In genomic region chr1:226001852-226002666, GRCh38 we compare ENCODE assay signal across 2 cellular contexts.
TF ChIP-seq lines count a peak whose summit lies in the region.

No MANE protein-coding gene starts in this region.

TF ChIP-seq in HCT116, 20 proteins besides CTCF, POLR2A, EP300 and RAD21 (continued from another document):
- no peak for TF ChIP-seq SP1 (IDR thresholded peaks at IDR 0.05; ENCODE audit: low read depth)
- TF ChIP-seq ZBTB33 (IDR thresholded peaks at IDR 0.05; ENCODE audit: extremely low read depth, insufficient replicate concordance, low read length): no peak
- TF ChIP-seq ZFX (IDR thresholded peaks at IDR 0.05): no peak
- TF ChIP-seq SRF (IDR thresholded peaks at IDR 0.05; ENCODE audit: low read depth): no peak
- TF ChIP-seq ATF3 (IDR thresholded peaks at IDR 0.05): no peak
- no peak for TF ChIP-seq REST (IDR thresholded peaks at IDR 0.05; ENCODE audit: low read depth)
- no peak for TF ChIP-seq JUND (IDR thresholded peaks at IDR 0.05)
- no peak for TF ChIP-seq ZNF274 (IDR thresholded peaks at IDR 0.05; ENCODE audit: low read depth, low read length)
TF ChIP-seq in HCT116: peak in this region for 0.

TF ChIP-seq in neural cell, 6 proteins besides CTCF, POLR2A, EP300 and RAD21 (continued from another document):
- peak; percentile 44 for TF ChIP-seq REST (IDR thresholded peaks at IDR 0.05; ENCODE audit: borderline replicate concordance)
- no peak for TF ChIP-seq TAF1 (IDR thresholded peaks at IDR 0.05; ENCODE audit: low read depth)
- peak; percentile 91 for TF ChIP-seq POLR2AphosphoS5 (IDR thresholded peaks at IDR 0.05)
- no peak for TF ChIP-seq EZH2 (IDR thresholded peaks at IDR 0.05; ENCODE audit: borderline replicate concordance, insufficient read depth, low read length, poor library complexity, severe bottlenecking)
